15 cellular contexts compared by ENCODE assay signal in genomic region chr10:93771354-93771753, GRCh38. TPM values are rescaled to one million over a fixed set of nuclear protein-coding genes. Genes with fewer than 3 reads are reported as not detected.
DNase-seq lines count a peak whose midpoint lies in the region; ATAC-seq, FAIRE-seq and TF ChIP-seq lines count a peak whose summit lies in the region.
"Had no signal": no experiment of that assay in that cellular context is flagged by ENCODE, and none has a peak within 500 bp of the region (broad histone marks: within the 10 kb centered on the region; RNA-seq: fewer than 3 reads in every experiment).

No MANE protein-coding gene starts in this region.

- H2BK15ac ChIP-seq in IMR-90 (ENCODE audit: low read depth, low read length): no peak overlapping the region

- H2AK9ac ChIP-seq in IMR-90 (replicated peaks; ENCODE audit: low read depth, low read length, poor library complexity): no peak overlapping the region

- H3K27ac ChIP-seq in A549 (peak overlapping the region; percentile 8 to 61; a peak in 4 of 6 replicates), IMR-90 (ENCODE audit: insufficient read depth, low read length) (no peak overlapping the region)
- H3K27ac ChIP-seq: C4-2B had no signal

- POLR2A ChIA-PET in A549 (lab: Yijun Ruan, JAX) (no interaction called here), IMR-90 (lab: Charles Lee; ENCODE audit: unreplicated experiment) (no interaction called here)

- H3K4me3 ChIP-seq in A549: no peak overlapping the region
- H3K4me3 ChIP-seq in IMR-90 (ENCODE audit: insufficient read depth, low read depth, low read length): no peak overlapping the region
- no peak overlapping the region for H3K4me3 ChIP-seq in NB4 (ENCODE audit: low read depth, low read length)
- H3K4me3 ChIP-seq: HAP-1 had no signal

- peak overlapping the region; percentile 24 for H3K27ac Mint-ChIP-seq in progenitor cell of endocrine pancreas
- H3K27ac Mint-ChIP-seq: CD4-positive, alpha-beta T cell had no signal

- intact Hi-C loops in IMR-90 (cut with micrococcal nuclease): no loop called here

- CTCF ChIA-PET in A549 (lab: Yijun Ruan, JAX): no interaction called here
- CTCF ChIA-PET in IMR-90 (lab: Yijun Ruan, JAX): no interaction called here

- peaks cover 7% of the 10 kb centered on the region for H3K27me3 Mint-ChIP-seq in progenitor cell of endocrine pancreas

- H2BK5ac ChIP-seq in IMR-90 (ENCODE audit: low read depth, low read length, poor library complexity, severe bottlenecking): no peak overlapping the region

- TF ChIP-seq POLR2A in A549 (IDR thresholded peaks at IDR 0.05; ENCODE audit: low read length): no peak
- TF ChIP-seq POLR2A in IMR-90 (IDR thresholded peaks at IDR 0.05; ENCODE audit: low read depth, low read length): no peak
- no peak for TF ChIP-seq POLR2A in NB4 (IDR thresholded peaks at IDR 0.05; ENCODE audit: extremely low read depth, insufficient read length)

- H3K9me3 ChIP-seq in A549 (no peaks in the 10 kb centered on the region), IMR-90 (ENCODE audit: control insufficient read depth, insufficient read depth, low read length) (no peaks in the 10 kb centered on the region)
- H3K9me3 ChIP-seq: Caco-2, HAP-1 had no signal

- H3K4me2 ChIP-seq in A549 (peak overlapping the region; percentile 9; the same call in 1 of the 3 replicates), IMR-90 (ENCODE audit: low read depth, low read length) (no peak overlapping the region)

- H3K9ac ChIP-seq in IMR-90 (ENCODE audit: low read depth, low read length): no peak overlapping the region

- TF ChIP-seq EP300 in A549 (IDR thresholded peaks at IDR 0.05): no peak

- no peak overlapping the region for H2BK20ac ChIP-seq in IMR-90 (ENCODE audit: low read depth, low read length)

- H3K18ac ChIP-seq in IMR-90 (ENCODE audit: low read depth, low read length): no peak overlapping the region

- 58% methylated on average over 7 of the region's 7 CpGs for WGBS in A549 (ENCODE audit: missing lambda C conversion rate)
- 92% methylated on average over 3 of the region's 7 CpGs; no CpG with 5 or more reads in 1 of the 2 experiments for WGBS in IMR-90 (ENCODE audit: extremely low coverage in 2 of 2, insufficient read length in 1 of 2), 2 experiments

- no peaks in the 10 kb centered on the region for H3K79me1 ChIP-seq in IMR-90 (ENCODE audit: low read depth in 1 of 2, low read length in 2 of 2)

- H3K4me1 ChIP-seq in A549: peaks cover 29% of the 10 kb centered on the region
- no peaks in the 10 kb centered on the region for H3K4me1 ChIP-seq in IMR-90 (ENCODE audit: control insufficient read depth, insufficient read depth, low read length)

- no peak overlapping the region for H3K14ac ChIP-seq in IMR-90 (replicated peaks; ENCODE audit: low read depth, low read length)

- peaks cover 21% of the 10 kb centered on the region for H3K27me3 ChIP-seq in IMR-90 (ENCODE audit: control insufficient read depth, insufficient read depth, low read length)

- no peak overlapping the region for H2AFZ ChIP-seq in IMR-90 (replicated peaks; ENCODE audit: low read length, poor library complexity)

- no peaks in the 10 kb centered on the region for H3K36me3 ChIP-seq in IMR-90 (ENCODE audit: control insufficient read depth, insufficient read depth, low read length)
- H3K36me3 ChIP-seq: HAP-1 had no signal

- H3K36me3 Mint-ChIP-seq in progenitor cell of endocrine pancreas (ENCODE audit: insufficient read depth): no peaks in the 10 kb centered on the region

- dilution Hi-C loops in IMR-90 (cut with HindIII; ENCODE audit: low sequenced_read_pairs, unreplicated experiment): no loop called here

- H2AK5ac ChIP-seq in IMR-90 (ENCODE audit: low read depth, low read length): no peak overlapping the region

- H3K23ac ChIP-seq in IMR-90 (ENCODE audit: low read depth, low read length): no peak overlapping the region

- no peaks in the 10 kb centered on the region for H3K9me1 ChIP-seq in IMR-90 (ENCODE audit: insufficient read depth, low read length)

- TF ChIP-seq RAD21 in A549 (conservative IDR thresholded peaks at IDR 0.05 in 1 of 2, IDR thresholded peaks at IDR 0.05 in 1 of 2) (no peak), IMR-90 (IDR thresholded peaks at IDR 0.05; ENCODE audit: low read length) (no peak)

- no peak overlapping the region for H3K56ac ChIP-seq in IMR-90 (ENCODE audit: extremely low read depth, insufficient read depth, low read length)

- no peak for FAIRE-seq in A549 (lab: Jason Lieb, UNC)
- FAIRE-seq: D721Med, GM12891, GM19239 had no signal

- BruUV-seq in IMR-90 (replicated peaks; lab: Mats Ljungman, UMichigan): no TSS peak

- no peaks in the 10 kb centered on the region for H4K20me1 ChIP-seq in IMR-90 (ENCODE audit: insufficient read depth, low read length)

- H3K9me3 Mint-ChIP-seq in progenitor cell of endocrine pancreas (ENCODE audit: low read depth): no peaks in the 10 kb centered on the region
- H3K9me3 Mint-ChIP-seq: CD4-positive, alpha-beta T cell had no signal

- no peak overlapping the region for H4K91ac ChIP-seq in IMR-90 (ENCODE audit: insufficient read depth, low read depth, low read length)

- no peak overlapping the region for H4K8ac ChIP-seq in IMR-90 (ENCODE audit: low read depth in 2 of 2, low read length in 2 of 2)

- no peak overlapping the region for H3K4me3 Mint-ChIP-seq in progenitor cell of endocrine pancreas (ENCODE audit: low read depth)
- H3K4me3 Mint-ChIP-seq: CD4-positive, alpha-beta T cell had no signal

- H3K4me1 Mint-ChIP-seq in progenitor cell of endocrine pancreas (ENCODE audit: low read depth): peaks cover 4% of the 10 kb centered on the region

- in situ Hi-C loops in IMR-90 (cut with MboI; ENCODE audit: low sequenced_read_pairs): no loop called here

- no peak overlapping the region for H4K5ac ChIP-seq in IMR-90 (ENCODE audit: low read depth, low read length)

- no peak overlapping the region for H2BK120ac ChIP-seq in IMR-90 (ENCODE audit: low read depth, low read length)

- no peak overlapping the region for H3K4ac ChIP-seq in IMR-90 (ENCODE audit: low read depth, low read length)

- ATAC-seq in A549 (no peak), IMR-90 (ENCODE audit: low read depth) (no peak)

- peak in 1 of 2 experiments; percentile 17 for DNase-seq in A549 (ENCODE audit: low read depth in 1 of 2, low spot score in 1 of 2)
- no peak for DNase-seq in IMR-90
- peak; percentile 34 for DNase-seq in NB4 (ENCODE audit: low read depth)
- no peak for DNase-seq in progenitor cell of endocrine pancreas (ENCODE audit: low spot score, unreplicated experiment)
- DNase-seq in kidney tubule cell (ENCODE audit: low spot score): no peak
- DNase-seq in NCI-H526 (lab: John Stamatoyannopoulos, UW): no peak
- DNase-seq: AML-193; Caco-2; CD4-positive, alpha-beta T cell had no signal

- TF ChIP-seq CTCF in A549 (IDR thresholded peaks at IDR 0.05): no peak
- no peak for TF ChIP-seq CTCF in IMR-90 (conservative IDR thresholded peaks at IDR 0.05; ENCODE audit: low read depth, low read length)
- no peak for TF ChIP-seq CTCF in NB4 (IDR thresholded peaks at IDR 0.05; ENCODE audit: low read depth, low read length)
- no peak for TF ChIP-seq CTCF in progenitor cell of endocrine pancreas (IDR thresholded peaks at IDR 0.05; ENCODE audit: unreplicated experiment)

TF ChIP-seq in A549, 52 proteins besides CTCF, POLR2A, EP300 and RAD21:
- TF ChIP-seq CEBPB (IDR thresholded peaks at IDR 0.05) (peak in 1 of 2 experiments; percentile 22; a peak in 1 of 4 replicates), PHF8 (IDR thresholded peaks at IDR 0.05; ENCODE audit: borderline replicate concordance, low read depth) (no peak)

TF ChIP-seq in IMR-90, 13 proteins besides CTCF, POLR2A, EP300 and RAD21:
- no peak for TF ChIP-seq NFE2L2 (IDR thresholded peaks at IDR 0.05; ENCODE audit: low read depth, low read length)
- no peak for TF ChIP-seq SMC3 (IDR thresholded peaks at IDR 0.05; ENCODE audit: low read depth, low read length)
- peak; percentile 67 for TF ChIP-seq CEBPB (IDR thresholded peaks at IDR 0.05; ENCODE audit: low read depth, low read length)
- no peak for TF ChIP-seq MXI1 (IDR thresholded peaks at IDR 0.05; ENCODE audit: borderline replicate concordance, low read depth, low read length)
- TF ChIP-seq BHLHE40 (IDR thresholded peaks at IDR 0.05; ENCODE audit: low read depth, low read length): no peak
- TF ChIP-seq RCOR1 (IDR thresholded peaks at IDR 0.05; ENCODE audit: insufficient replicate concordance, low read length): no peak
- TF ChIP-seq, protein P1, sequence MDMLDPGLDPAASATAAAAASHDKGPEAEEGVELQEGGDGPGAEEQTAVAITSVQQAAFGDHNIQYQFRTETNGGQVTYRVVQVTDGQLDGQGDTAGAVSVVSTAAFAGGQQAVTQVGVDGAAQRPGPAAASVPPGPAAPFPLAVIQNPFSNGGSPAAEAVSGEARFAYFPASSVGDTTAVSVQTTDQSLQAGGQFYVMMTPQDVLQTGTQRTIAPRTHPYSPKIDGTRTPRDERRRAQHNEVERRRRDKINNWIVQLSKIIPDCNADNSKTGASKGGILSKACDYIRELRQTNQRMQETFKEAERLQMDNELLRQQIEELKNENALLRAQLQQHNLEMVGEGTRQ (IDR thresholded peaks at IDR 0.05; ENCODE audit: low read depth, low read length): no peak

RNA-seq across cellular contexts. Expression of gene LGI1, which starts 13.6 kb away (rescaled TPM):
- polyA plus RNA-seq in A549 (2011; rRNA removed): not detected in 2 replicates
- polyA plus RNA-seq in A549 (2012; cell fraction: cytosol; rRNA removed): not detected in 2 replicates
- polyA plus RNA-seq in A549 (2012; cell fraction: nucleus; rRNA removed): not detected in 2 replicates
- polyA plus RNA-seq in A549 (2017; fragmentation: RNase III; extraction: RNeasy Plus Mini Kit Qiagen cat#74134 plus additional on column Dnase treatment): not detected in 3 replicates
- polyA minus RNA-seq in A549 (2011; rRNA and poly(A)+ RNA removed): not detected in 2 replicates
- total RNA-seq in IMR-90 (2012; rRNA removed): not detected in 2 replicates
- not detected in 2 replicates for polyA plus RNA-seq in IMR-90 (2012; rRNA removed)
- not detected in 2 replicates for polyA plus RNA-seq in IMR-90 (2012; cell fraction: cytosol; rRNA removed)
- not detected in 2 replicates for polyA plus RNA-seq in IMR-90 (2012; cell fraction: nucleus; rRNA removed; ENCODE audit: low replicate concordance)
- total RNA-seq in progenitor cell of endocrine pancreas: not detected in 2 replicates
- total RNA-seq: CD4-positive, alpha-beta T cell had no signal
- polyA plus RNA-seq: BJ had no signal
